ENCODE assay signal across 8 cellular contexts in genomic region chr11:102390667-102391449, GRCh38. TPM values are rescaled to one million over a fixed set of nuclear protein-coding genes. Genes with fewer than 3 reads are reported as not detected.
DNase-seq lines count a peak whose midpoint lies in the region; ATAC-seq and TF ChIP-seq lines count a peak whose summit lies in the region.

No MANE protein-coding gene starts in this region.

- H3K4me2 ChIP-seq in OCI-LY3 (ENCODE audit: low read length) (peak overlapping the region; percentile 24; the same call in 1 of the 2 replicates), neuronal stem cell (ENCODE audit: insufficient read depth, low read length, poor library complexity, severe bottlenecking) (no peak overlapping the region)

- peak overlapping the region; percentile 48 for H2BK5ac ChIP-seq in neuronal stem cell (ENCODE audit: low read length)

- H3K4ac ChIP-seq in neuronal stem cell (ENCODE audit: low read length): no peak overlapping the region

- H4K91ac ChIP-seq in neuronal stem cell (ENCODE audit: low read depth, low read length, poor library complexity): no peak overlapping the region

- H3K27ac ChIP-seq in HL-60 (replicated peaks) (no peak overlapping the region), OCI-LY3 (ENCODE audit: low read length) (peak overlapping the region; percentile 25; the same call in 1 of the 2 replicates), neuronal stem cell (replicated peaks; ENCODE audit: low read length) (no peak overlapping the region)

- no peaks in the 10 kb centered on the region for H3K79me1 ChIP-seq in neuronal stem cell (ENCODE audit: low read depth, low read length)

- no peaks in the 10 kb centered on the region for H4K20me1 ChIP-seq in OCI-LY3 (ENCODE audit: insufficient read depth, low read length)

- no peaks in the 10 kb centered on the region for H3K79me2 ChIP-seq in OCI-LY3 (ENCODE audit: low read length)

- peak; percentile 94 for TF ChIP-seq CTCF in HL-60 (IDR thresholded peaks at IDR 0.05; ENCODE audit: insufficient read depth, low read length)
- TF ChIP-seq CTCF in OCI-LY3 (IDR thresholded peaks at IDR 0.05; ENCODE audit: low read depth, low read length): peak; percentile 66
- peak; percentile 92 for TF ChIP-seq CTCF in fibroblast of pulmonary artery (IDR thresholded peaks at IDR 0.05; ENCODE audit: low read length, missing control alignments)
- TF ChIP-seq CTCF in type B pancreatic cell (conservative IDR thresholded peaks at IDR 0.05): peak; percentile 82

- H3K14ac ChIP-seq in neuronal stem cell (ENCODE audit: low read length): no peak overlapping the region

- no peaks in the 10 kb centered on the region for H3K27me3 ChIP-seq in HL-60 (ENCODE audit: insufficient read depth, poor library complexity, severe bottlenecking)
- no peaks in the 10 kb centered on the region for H3K27me3 ChIP-seq in OCI-LY3 (ENCODE audit: low read depth, low read length)
- H3K27me3 ChIP-seq in neuronal stem cell (ENCODE audit: control insufficient read depth in 3 of 3, insufficient read depth in 3 of 3, low read depth in 1 of 3, low read length in 3 of 3): no peaks in the 10 kb centered on the region

- H3K36me3 Mint-ChIP-seq in activated T-helper 1 cell treated with anti-CD3 and anti-CD28 coated beads, Interleukin-12 subunit alpha, Interleukin-12 subunit beta, Interleukin-2, Interleukin-4 antibody, amounts not matched to agents 30 ng/mL and 10 ng/mL and 1 ng/mL, durations not matched to agents 14 hours and 24 hours and 36 hours (ENCODE audit: low read depth): peaks cover 44% of the 10 kb centered on the region
- H3K36me3 Mint-ChIP-seq in type B pancreatic cell: peaks cover 28% of the 10 kb centered on the region

- H3K18ac ChIP-seq in neuronal stem cell (ENCODE audit: low read length): peak overlapping the region; percentile 52

- no peak overlapping the region for H2AFZ ChIP-seq in OCI-LY3 (ENCODE audit: low read depth, low read length)
- no peak overlapping the region for H2AFZ ChIP-seq in neuronal stem cell (ENCODE audit: low read length)

- intact Hi-C loops in activated T-helper 1 cell treated with anti-CD3 and anti-CD28 coated beads, Interleukin-12 subunit alpha, Interleukin-12 subunit beta, Interleukin-2, Interleukin-4 antibody, amounts not matched to agents 30 ng/mL and 10 ng/mL and 1 ng/mL, durations not matched to agents 14 hours and 24 hours and 36 hours (cut with micrococcal nuclease): loop anchor here (1.0 to 5.0 kb wide), 5 partner anchors 44 to 276 kb away; partner anchors contain the start of genes BIRC2 and TMEM123

- H3K4me3 ChIP-seq in HL-60 (replicated peaks; ENCODE audit: insufficient read depth, low read length) (no peak overlapping the region), OCI-LY3 (ENCODE audit: low read length) (no peak overlapping the region), fibroblast of pulmonary artery (replicated peaks; ENCODE audit: low read depth, low read length) (no peak overlapping the region), neuronal stem cell (ENCODE audit: low read length in 2 of 2) (no peak overlapping the region)

- no peak overlapping the region for H3K27ac Mint-ChIP-seq in activated T-helper 1 cell treated with anti-CD3 and anti-CD28 coated beads, Interleukin-12 subunit alpha, Interleukin-12 subunit beta, Interleukin-2, Interleukin-4 antibody, amounts not matched to agents 30 ng/mL and 10 ng/mL and 1 ng/mL, durations not matched to agents 14 hours and 24 hours and 36 hours
- H3K27ac Mint-ChIP-seq in type B pancreatic cell: peak overlapping the region; percentile 5

- peak; percentile 84 for DNase-seq in DMS53 treated with DMSO at 0.1 percent for 48 hours (lab: John Stamatoyannopoulos, UW; ENCODE audit: unreplicated experiment)
- DNase-seq in HL-60 (ENCODE audit: low read depth in 1 of 2, low spot score in 1 of 2): peak; percentile 18 to 67
- DNase-seq in activated T-helper 1 cell treated with anti-CD3 and anti-CD28 coated beads, Interleukin-12 subunit alpha, Interleukin-12 subunit beta, Interleukin-2, Interleukin-4 antibody, amounts not matched to agents 30 ng/mL and 10 ng/mL and 1 ng/mL, durations not matched to agents 14 hours and 24 hours and 36 hours (ENCODE audit: low spot score): peak; percentile 36
- DNase-seq in fibroblast of pulmonary artery (ENCODE audit: low read depth): peak; percentile 74
- DNase-seq in neuronal stem cell (ENCODE audit: low spot score): peak; percentile 44
- no peak for DNase-seq in type B pancreatic cell (ENCODE audit: extremely low spot score, unreplicated experiment)

- H3K23ac ChIP-seq in neuronal stem cell (ENCODE audit: low read depth, low read length, poor library complexity): no peak overlapping the region

- WGBS in neuronal stem cell (ENCODE audit: extremely low coverage in 2 of 2, insufficient read length in 2 of 2, insufficient replicate concordance in 1 of 2), 2 donors: no CpG with 5 or more reads among the region's 11 CpGs

- peaks cover 52% of the 10 kb centered on the region for H3K4me1 Mint-ChIP-seq in activated T-helper 1 cell treated with anti-CD3 and anti-CD28 coated beads, Interleukin-12 subunit alpha, Interleukin-12 subunit beta, Interleukin-2, Interleukin-4 antibody, amounts not matched to agents 30 ng/mL and 10 ng/mL and 1 ng/mL, durations not matched to agents 14 hours and 24 hours and 36 hours (ENCODE audit: low read depth)
- peaks cover 5% of the 10 kb centered on the region for H3K4me1 Mint-ChIP-seq in type B pancreatic cell (ENCODE audit: unreplicated experiment)

- H2BK120ac ChIP-seq in neuronal stem cell (ENCODE audit: low read depth, low read length): no peak overlapping the region

- peaks cover 5% of the 10 kb centered on the region for H3K9me3 Mint-ChIP-seq in activated T-helper 1 cell treated with anti-CD3 and anti-CD28 coated beads, Interleukin-12 subunit alpha, Interleukin-12 subunit beta, Interleukin-2, Interleukin-4 antibody, amounts not matched to agents 30 ng/mL and 10 ng/mL and 1 ng/mL, durations not matched to agents 14 hours and 24 hours and 36 hours
- no peaks in the 10 kb centered on the region for H3K9me3 Mint-ChIP-seq in type B pancreatic cell

- H2AK5ac ChIP-seq in neuronal stem cell (ENCODE audit: low read depth, low read length): peak overlapping the region; percentile 13

- no peak overlapping the region for H2BK12ac ChIP-seq in neuronal stem cell (ENCODE audit: low read length)

- H2BK15ac ChIP-seq in neuronal stem cell (ENCODE audit: low read length): no peak overlapping the region

- H3K36me3 ChIP-seq in OCI-LY3 (replicated peaks; ENCODE audit: low read depth, low read length) (peaks cover 29% of the 10 kb centered on the region), neuronal stem cell (replicated peaks in 1 of 2; ENCODE audit: control insufficient read depth in 2 of 2, insufficient read depth in 2 of 2, low read length in 2 of 2) (peaks cover 12 to 73% of the 10 kb centered on the region in 2 donors)

- H3K27me3 Mint-ChIP-seq in activated T-helper 1 cell treated with anti-CD3 and anti-CD28 coated beads, Interleukin-12 subunit alpha, Interleukin-12 subunit beta, Interleukin-2, Interleukin-4 antibody, amounts not matched to agents 30 ng/mL and 10 ng/mL and 1 ng/mL, durations not matched to agents 14 hours and 24 hours and 36 hours (ENCODE audit: insufficient read depth): no peaks in the 10 kb centered on the region
- no peaks in the 10 kb centered on the region for H3K27me3 Mint-ChIP-seq in type B pancreatic cell

- no peaks in the 10 kb centered on the region for H3K9me3 ChIP-seq in OCI-LY3 (ENCODE audit: insufficient read depth, low read length)
- peaks cover 1 to 4% of the 10 kb centered on the region in 2 donors for H3K9me3 ChIP-seq in neuronal stem cell (replicated peaks in 1 of 2; ENCODE audit: control insufficient read depth in 2 of 2, insufficient read depth in 1 of 2, low read depth in 1 of 2, low read length in 2 of 2)

- H3K4me1 ChIP-seq in OCI-LY3 (ENCODE audit: low read length) (peaks cover 13% of the 10 kb centered on the region), neuronal stem cell (ENCODE audit: control insufficient read depth in 2 of 2, insufficient read depth in 1 of 2, low read depth in 1 of 2, low read length in 2 of 2) (no peaks in the 10 kb centered on the region)

- H4K8ac ChIP-seq in neuronal stem cell (ENCODE audit: low read depth, low read length): no peak overlapping the region

- H3K4me3 Mint-ChIP-seq in activated T-helper 1 cell treated with anti-CD3 and anti-CD28 coated beads, Interleukin-12 subunit alpha, Interleukin-12 subunit beta, Interleukin-2, Interleukin-4 antibody, amounts not matched to agents 30 ng/mL and 10 ng/mL and 1 ng/mL, durations not matched to agents 14 hours and 24 hours and 36 hours: no peak overlapping the region
- no peak overlapping the region for H3K4me3 Mint-ChIP-seq in type B pancreatic cell

- ATAC-seq in GM21390 (IDR thresholded peaks at IDR 0.05; ENCODE audit: unreplicated experiment): peak; percentile 85

- H3K9ac ChIP-seq in OCI-LY3 (ENCODE audit: low read length) (no peak overlapping the region), neuronal stem cell (ENCODE audit: low read depth, low read length, poor library complexity) (no peak overlapping the region)

RNA-seq across cellular contexts. Expression of gene BIRC2, which starts 43.8 kb away (rescaled TPM):
- total RNA-seq in activated T-helper 1 cell treated with anti-CD3 and anti-CD28 coated beads, Interleukin-12 subunit alpha, Interleukin-12 subunit beta, Interleukin-2, Interleukin-4 antibody, amounts not matched to agents 30 ng/mL and 10 ng/mL and 1 ng/mL, durations not matched to agents 14 hours and 24 hours and 36 hours: 30.6 and 33.3 TPM in 2 replicates
- polyA plus RNA-seq in neuronal stem cell (2013, experiment 1 of 2): 35.9 TPM
- 37.3 TPM for polyA plus RNA-seq in neuronal stem cell (2013, experiment 2 of 2)
- total RNA-seq in type B pancreatic cell (ENCODE audit: low replicate concordance): 43.4 and 46.9 TPM in 2 replicates
